ENCODE assay signal across 8 cellular contexts in the genomic region with DNA sequence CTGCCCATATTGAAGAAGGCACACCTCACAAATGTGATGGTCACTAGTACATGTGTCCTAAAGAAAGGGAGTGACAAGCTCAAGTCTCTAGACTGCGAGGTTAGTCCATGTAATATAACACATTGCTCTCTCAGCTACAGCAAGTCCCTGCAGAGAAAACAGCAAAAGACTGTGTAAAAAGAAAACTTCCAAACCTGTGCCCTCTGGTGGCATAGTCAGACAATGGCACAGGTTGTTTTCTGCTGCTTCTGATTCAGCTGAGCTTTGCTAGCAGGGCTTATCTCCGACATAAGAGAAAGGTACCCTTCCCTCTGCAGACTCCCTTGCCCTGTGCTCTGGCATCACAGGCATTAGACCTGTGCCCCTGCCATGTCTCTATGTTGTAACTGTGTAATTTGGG. TPM values are rescaled to one million over a fixed set of nuclear protein-coding genes. Genes with fewer than 3 reads are reported as not detected.
DNase-seq lines count a peak whose midpoint lies in the region; ATAC-seq and TF ChIP-seq lines count a peak whose summit lies in the region.

No MANE protein-coding gene starts in this region.

- no peaks in the 10 kb centered on the region for H3K36me3 ChIP-seq in IMR-90 (ENCODE audit: control insufficient read depth, insufficient read depth, low read length)

- POLR2A ChIA-PET in IMR-90 (lab: Charles Lee; ENCODE audit: unreplicated experiment) = no interaction called here

- DNase-seq in IMR-90 = no peak
- DNase-seq in astrocyte of the cerebellum (ENCODE audit: low read depth) = no peak
- DNase-seq in left lobe of liver (ENCODE audit: low spot score) = peak; percentile 44
- DNase-seq in substantia nigra (lab: John Stamatoyannopoulos, UW) = no peak

- H3K79me1 ChIP-seq in IMR-90 (ENCODE audit: low read depth in 1 of 2, low read length in 2 of 2) = no peaks in the 10 kb centered on the region

- no peak overlapping the region for H2AK9ac ChIP-seq in IMR-90 (replicated peaks; ENCODE audit: low read depth, low read length, poor library complexity)

- dilution Hi-C loops in IMR-90 (cut with HindIII; ENCODE audit: low sequenced_read_pairs, unreplicated experiment) = no loop called here

- H2BK5ac ChIP-seq in IMR-90 (ENCODE audit: low read depth, low read length, poor library complexity, severe bottlenecking) = no peak overlapping the region

- WGBS in IMR-90 (ENCODE audit: extremely low coverage in 2 of 2, insufficient read length in 1 of 2), 2 experiments = no CpG with 5 or more reads among the region's 2 CpGs

- no peak for TF ChIP-seq RAD21 in IMR-90 (IDR thresholded peaks at IDR 0.05; ENCODE audit: low read length)

- H3K27ac ChIP-seq in C4-2B (no peak overlapping the region), IMR-90 (ENCODE audit: insufficient read depth, low read length) (no peak overlapping the region), substantia nigra (ENCODE audit: low read depth, low read length, poor library complexity, severe bottlenecking) (no peak overlapping the region)

- no TSS peak for BruUV-seq in IMR-90 (replicated peaks; lab: Mats Ljungman, UMichigan)

- no peak overlapping the region for H4K8ac ChIP-seq in IMR-90 (ENCODE audit: low read depth in 2 of 2, low read length in 2 of 2)

- no peak overlapping the region for H3K4me3 ChIP-seq in IMR-90 (ENCODE audit: insufficient read depth, low read depth, low read length)
- H3K4me3 ChIP-seq in astrocyte of the cerebellum (ENCODE audit: low read depth, low read length) = no peak overlapping the region

- no peak overlapping the region for H2BK20ac ChIP-seq in IMR-90 (ENCODE audit: low read depth, low read length)

- H3K4me2 ChIP-seq in IMR-90 (ENCODE audit: low read depth, low read length) = no peak overlapping the region

- no peaks in the 10 kb centered on the region for H3K9me1 ChIP-seq in IMR-90 (ENCODE audit: insufficient read depth, low read length)

- no peak for TF ChIP-seq POLR2A in IMR-90 (IDR thresholded peaks at IDR 0.05; ENCODE audit: low read depth, low read length)

- H3K4me1 ChIP-seq in IMR-90 (ENCODE audit: control insufficient read depth, insufficient read depth, low read length) = no peaks in the 10 kb centered on the region

- intact Hi-C loops in IMR-90 (cut with micrococcal nuclease) = no loop called here

- H3K9me3 ChIP-seq in IMR-90 (ENCODE audit: control insufficient read depth, insufficient read depth, low read length) = no peaks in the 10 kb centered on the region

- ATAC-seq in IMR-90 (ENCODE audit: low read depth) = no peak
- peak; percentile 86 for ATAC-seq in left lobe of liver
- ATAC-seq in HG03045 (IDR thresholded peaks at IDR 0.05; ENCODE audit: unreplicated experiment) = no peak
- ATAC-seq in GM21526 (IDR thresholded peaks at IDR 0.05; ENCODE audit: low FRiP score, unreplicated experiment) = no peak
- ATAC-seq in GM18907 (IDR thresholded peaks at IDR 0.05; ENCODE audit: unreplicated experiment) = no peak

- H3K4ac ChIP-seq in IMR-90 (ENCODE audit: low read depth, low read length) = no peak overlapping the region

- H3K56ac ChIP-seq in IMR-90 (ENCODE audit: extremely low read depth, insufficient read depth, low read length) = no peak overlapping the region

- H4K5ac ChIP-seq in IMR-90 (ENCODE audit: low read depth, low read length) = no peak overlapping the region

- peak; percentile 56 for TF ChIP-seq CTCF in C4-2B (conservative IDR thresholded peaks at IDR 0.05)
- peak; percentile 31 for TF ChIP-seq CTCF in IMR-90 (conservative IDR thresholded peaks at IDR 0.05; ENCODE audit: low read depth, low read length)
- peak; percentile 54 for TF ChIP-seq CTCF in astrocyte of the cerebellum (IDR thresholded peaks at IDR 0.05; ENCODE audit: low read depth, low read length, missing control alignments)

- no peak overlapping the region for H2BK120ac ChIP-seq in IMR-90 (ENCODE audit: low read depth, low read length)

- no peak overlapping the region for H3K9ac ChIP-seq in IMR-90 (ENCODE audit: low read depth, low read length)

- H4K20me1 ChIP-seq in IMR-90 (ENCODE audit: insufficient read depth, low read length) = no peaks in the 10 kb centered on the region

- no peak overlapping the region for H3K23ac ChIP-seq in IMR-90 (ENCODE audit: low read depth, low read length)

- no peak overlapping the region for H2AK5ac ChIP-seq in IMR-90 (ENCODE audit: low read depth, low read length)

- H2AFZ ChIP-seq in IMR-90 (replicated peaks; ENCODE audit: low read length, poor library complexity) = no peak overlapping the region

- in situ Hi-C loops in IMR-90 (cut with MboI; ENCODE audit: low sequenced_read_pairs) (no loop called here), astrocyte of the cerebellum (cut with HindIII; ENCODE audit: low sequenced_read_pairs) (no loop called here)

- H3K27me3 ChIP-seq in IMR-90 (ENCODE audit: control insufficient read depth, insufficient read depth, low read length) = peaks cover 3% of the 10 kb centered on the region

- no peak overlapping the region for H2BK15ac ChIP-seq in IMR-90 (ENCODE audit: low read depth, low read length)

- H3K18ac ChIP-seq in IMR-90 (ENCODE audit: low read depth, low read length) = no peak overlapping the region

- no peak overlapping the region for H4K91ac ChIP-seq in IMR-90 (ENCODE audit: insufficient read depth, low read depth, low read length)

- CTCF ChIA-PET in IMR-90 (lab: Yijun Ruan, JAX) = no interaction called here

- no peak overlapping the region for H3K14ac ChIP-seq in IMR-90 (replicated peaks; ENCODE audit: low read depth, low read length)

TF ChIP-seq in IMR-90, 13 proteins besides CTCF, POLR2A, EP300 and RAD21:
- TF ChIP-seq, protein P1, sequence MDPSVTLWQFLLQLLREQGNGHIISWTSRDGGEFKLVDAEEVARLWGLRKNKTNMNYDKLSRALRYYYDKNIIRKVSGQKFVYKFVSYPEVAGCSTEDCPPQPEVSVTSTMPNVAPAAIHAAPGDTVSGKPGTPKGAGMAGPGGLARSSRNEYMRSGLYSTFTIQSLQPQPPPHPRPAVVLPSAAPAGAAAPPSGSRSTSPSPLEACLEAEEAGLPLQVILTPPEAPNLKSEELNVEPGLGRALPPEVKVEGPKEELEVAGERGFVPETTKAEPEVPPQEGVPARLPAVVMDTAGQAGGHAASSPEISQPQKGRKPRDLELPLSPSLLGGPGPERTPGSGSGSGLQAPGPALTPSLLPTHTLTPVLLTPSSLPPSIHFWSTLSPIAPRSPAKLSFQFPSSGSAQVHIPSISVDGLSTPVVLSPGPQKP (IDR thresholded peaks at IDR 0.05; ENCODE audit: borderline replicate concordance, low read depth, low read length) = no peak
- 0 out of 2 replicates have a peak, but pooled peaks have one; percentile 22 for TF ChIP-seq SMC3 (IDR thresholded peaks at IDR 0.05; ENCODE audit: low read depth, low read length)
TF ChIP-seq in IMR-90: peak in this region for 1.

RNA-seq across cellular contexts. Expression of a gene that starts 1.4 kb away (rescaled TPM):
- total RNA-seq in IMR-90 (2012; rRNA removed) = not detected in 2 replicates
- polyA plus RNA-seq in IMR-90 (2012; rRNA removed) = not detected in 2 replicates
- not detected in 2 replicates for polyA plus RNA-seq in IMR-90 (2012; cell fraction: cytosol; rRNA removed)
- polyA plus RNA-seq in IMR-90 (2012; cell fraction: nucleus; rRNA removed; ENCODE audit: low replicate concordance) = not detected in 2 replicates
- total RNA-seq in left lobe of liver = 50.8 TPM

Comparison
In these comparisons a context has a peak if more than half of its experiments do, and no peak if none do; other contexts are left out.
1. RNA of a gene that starts 1.4 kb away (total RNA-seq): 50.8 TPM in left lobe of liver (single experiment); not detected in IMR-90; every median in the first group is over 10 times any median in the second.
2. Peak in every context shown above with its lines, with median percentiles within 50 percentile points of each other: CTCF ChIP-seq.